Comparison of ENCODE assay signal across 30 cellular contexts in the genomic region with DNA sequence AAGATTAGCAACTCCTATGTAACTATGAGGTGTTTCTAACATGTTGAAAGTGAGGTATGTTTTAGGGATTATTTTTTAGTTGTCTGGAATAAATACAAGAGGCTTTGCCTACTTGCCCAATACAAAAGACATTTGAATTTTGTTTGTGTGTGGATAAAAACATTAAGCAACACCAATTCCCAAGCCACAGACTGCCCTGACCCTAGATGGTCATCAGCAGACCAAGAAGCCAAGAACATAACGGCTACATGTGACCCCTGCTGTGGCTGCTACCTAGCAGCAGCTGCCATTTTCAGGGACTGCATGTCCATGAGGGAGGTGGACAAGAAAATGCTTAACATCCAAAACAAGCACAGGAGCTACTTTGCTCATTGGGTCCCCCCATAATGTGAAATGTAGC.
"Had no signal": no experiment of that assay in that cellular context is flagged by ENCODE, and none has a peak within 500 bp of the region (broad histone marks: within the 10 kb centered on the region; RNA-seq: fewer than 3 reads in every experiment).

No MANE protein-coding gene starts in this region.

- DNase-seq: activated effector memory CD4-positive, alpha-beta T cell treated with anti-CD3 and anti-CD28 coated beads, Interleukin-2, amount 50 U/mL, for 16 hours; activated effector memory CD4-positive, alpha-beta T cell treated with Interleukin-2 at 50 U/mL for 16 hours; activated gamma-delta T cell; activated gamma-delta T cell treated with Interleukin-2 at 50 U/mL for 16 hours; activated naive CD4-positive, alpha-beta T cell; activated naive CD4-positive, alpha-beta T cell treated with anti-CD3 and anti-CD28 coated beads for 36 hours; activated naive CD4-positive, alpha-beta T cell treated with anti-CD3 and anti-CD28 coated beads, Interleukin-2, amount 10 ng/mL, durations not matched to agents 7 days and 5 days; activated naive CD4-positive, alpha-beta T cell treated with anti-CD3 and anti-CD28 coated beads, Interleukin-2, amount 50 U/mL, for 16 hours; activated naive CD4-positive, alpha-beta T cell treated with Interleukin-2 at 50 U/mL for 16 hours; activated naive CD8-positive, alpha-beta T cell treated with anti-CD3 and anti-CD28 coated beads for 36 hours; activated naive CD8-positive, alpha-beta T cell treated with anti-CD3 and anti-CD28 coated beads, Interleukin-2, amount 10 ng/mL, durations not matched to agents 7 days and 5 days; activated naive CD8-positive, alpha-beta T cell treated with anti-CD3 and anti-CD28 coated beads, Interleukin-2, amount 50 U/mL, for 24 hours; activated T-cell treated with anti-CD3 and anti-CD28 coated beads for 4 hours; activated T-cell treated with anti-CD3 and anti-CD28 coated beads, Interleukin-2, amount 50 U/mL, for 1 hour; activated T-cell treated with anti-CD3 and anti-CD28 coated beads, Interleukin-2, amount 50 U/mL, for 24 hours; activated T-cell treated with anti-CD3 and anti-CD28 coated beads, Interleukin-2, amount 50 U/mL, for 4 hours; activated T-cell treated with anti-CD3 and anti-CD28 coated beads, Interleukin-2, amount 50 U/mL, for 48 hours; activated T-cell treated with anti-CD3 and anti-CD28 coated beads, Interleukin-2, amount 50 U/mL, for 72 hours; adrenal gland; amniotic stem cell; amygdala; anterior cingulate cortex; aorta; body of pancreas; brain microvascular endothelial cell; caudate nucleus; central memory CD4-positive, alpha-beta T cell; cerebellar nuclear complex had no signal

- ATAC-seq: activated naive CD4-positive, alpha-beta T cell treated with anti-CD3 and anti-CD28 coated beads, Interleukin-2, amount 50 U/mL, for 72 hours; activated naive CD8-positive, alpha-beta T cell treated with anti-CD3 and anti-CD28 coated beads, Interleukin-2, amount 50 U/mL, for 24 hours; activated T-cell treated with anti-CD3 and anti-CD28 coated beads, Interleukin-2, amount 50 U/mL, for 72 hours; activated T-helper 17 cell treated with anti-CD3 and anti-CD28 coated beads, Interleukin-2, amount 50 U/mL, for 72 hours; body of pancreas had no signal
